Comparison of ENCODE assay signal across 9 cellular contexts in the genomic region with DNA sequence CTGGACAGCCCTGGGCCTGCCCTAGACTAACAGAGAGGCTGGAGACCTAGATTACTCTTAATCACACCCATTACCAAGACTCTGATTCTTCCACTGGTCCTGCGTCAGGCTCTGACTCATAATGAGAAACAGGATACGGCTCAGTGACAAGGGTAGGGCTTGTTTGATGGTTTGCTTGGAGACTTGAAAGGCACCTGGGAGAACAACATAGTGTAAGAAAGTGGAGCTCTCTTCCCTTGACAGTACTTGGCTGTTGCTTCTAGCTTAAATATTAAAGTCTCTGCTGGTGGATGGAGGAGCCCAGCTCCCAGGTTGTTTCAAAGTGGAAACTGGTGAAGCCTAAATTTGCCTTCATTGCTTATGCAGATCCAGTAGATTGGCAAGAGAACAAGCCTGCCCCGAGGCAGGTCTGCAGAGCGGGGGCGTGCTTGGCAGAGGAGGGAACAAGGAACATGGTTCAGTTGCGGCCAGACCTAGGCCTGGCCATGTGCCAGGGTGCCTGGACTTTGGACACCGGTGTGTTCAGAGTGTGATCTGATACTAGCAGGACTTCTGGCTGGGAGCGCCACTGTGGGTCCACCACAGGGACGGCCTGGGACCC.
DNase-seq lines count a peak whose midpoint lies in the region; ATAC-seq and TF ChIP-seq lines count a peak whose summit lies in the region.
"Had no signal": no experiment of that assay in that cellular context is flagged by ENCODE, and none has a peak within 500 bp of the region (broad histone marks: within the 10 kb centered on the region; RNA-seq: fewer than 3 reads in every experiment).

No MANE protein-coding gene starts in this region.

- no peak for ATAC-seq in HG02610 (IDR thresholded peaks at IDR 0.05; ENCODE audit: unreplicated experiment)
- ATAC-seq: gastroesophageal sphincter had no signal

- in situ Hi-C loops in GM13976 (cut with MboI; ENCODE audit: low sequenced_read_pairs, unreplicated experiment) = no loop called here

- no peak for TF ChIP-seq CTCF in GM13976 (IDR thresholded peaks at IDR 0.05; ENCODE audit: borderline replicate concordance, control extremely low read depth, extremely low read depth, insufficient read depth, missing control alignments)

- peak; percentile 20 for DNase-seq in GM13976 (ENCODE audit: low spot score)
- peak; percentile 51 for DNase-seq in NCI-H345 treated with DMSO at 0.1 percent for 48 hours (lab: John Stamatoyannopoulos, UW; ENCODE audit: unreplicated experiment)
- DNase-seq in dedifferentiated amniotic fluid mesenchymal stem cell (ENCODE audit: extremely low spot score) = peak; percentile 41
- DNase-seq in pulmonary artery endothelial cell (ENCODE audit: low read depth, low spot score) = peak; percentile 13
- no peak for DNase-seq in stimulated activated CD4-positive, alpha-beta T cell treated with anti-CD3 and anti-CD28 coated beads, Interleukin-2, amount 100 ng/mL, for 24 hours
- DNase-seq in retina = no peak
- DNase-seq in central memory CD4-positive, alpha-beta T cell = no peak

Comparison
In these comparisons a context has a peak if more than half of its experiments do, and no peak if none do; other contexts are left out.
1. DNase-seq: peak in GM13976 (single experiment), NCI-H345 treated with DMSO at 0.1 percent for 48 hours (single experiment), dedifferentiated amniotic fluid mesenchymal stem cell (single experiment) and pulmonary artery endothelial cell (single experiment); none in stimulated activated CD4-positive, alpha-beta T cell treated with anti-CD3 and anti-CD28 coated beads, Interleukin-2, amount 100 ng/mL, for 24 hours (0 of 2), retina (single experiment) and central memory CD4-positive, alpha-beta T cell (single experiment).